In the genomic region with DNA sequence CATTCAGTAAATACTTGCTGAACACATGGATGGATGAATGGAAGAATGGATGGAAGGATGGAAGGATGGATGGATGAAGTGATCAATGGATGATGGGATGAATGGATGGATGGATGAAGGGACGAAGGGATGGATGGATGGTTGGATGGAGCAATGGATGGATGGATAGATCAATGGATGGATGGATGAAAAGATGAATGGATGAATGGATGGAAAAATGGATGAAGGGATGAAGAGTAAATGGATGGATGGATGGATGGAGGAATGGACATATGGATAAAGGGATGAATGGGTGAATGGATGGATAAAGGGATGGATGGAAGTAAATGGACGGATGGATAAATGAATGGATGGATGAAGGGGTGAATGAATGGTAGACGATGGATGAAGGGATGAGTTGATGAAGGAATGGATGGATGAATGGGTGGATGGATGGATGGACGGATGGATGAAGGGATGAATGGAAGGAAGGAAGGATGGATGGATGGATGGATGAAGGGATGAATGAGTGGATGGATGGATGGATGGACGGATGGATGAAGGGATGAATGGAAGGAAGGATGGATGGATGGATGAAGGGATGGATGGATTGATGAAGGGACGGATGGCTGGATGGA, we compare ENCODE assay signal across 7 cellular contexts.
"Had no signal": no experiment of that assay in that cellular context is flagged by ENCODE, and none has a peak within 500 bp of the region (broad histone marks: within the 10 kb centered on the region; RNA-seq: fewer than 3 reads in every experiment).

No MANE protein-coding gene starts in this region.

- H3K9ac ChIP-seq: KMS-11 had no signal

- H3K4me3 ChIP-seq: GM23338 had no signal

- H3K4me2 ChIP-seq: GM23338, KMS-11 had no signal

- DNase-seq: H7, HCEC 1CT, HFFc6, KBM-7 had no signal

- H3K27ac ChIP-seq: HL-60, KMS-11 had no signal

- ATAC-seq: GM23338 had no signal

- H2AFZ ChIP-seq: GM23338 had no signal
